Comparison of ENCODE assay signal across 9 cellular contexts in the genomic region with DNA sequence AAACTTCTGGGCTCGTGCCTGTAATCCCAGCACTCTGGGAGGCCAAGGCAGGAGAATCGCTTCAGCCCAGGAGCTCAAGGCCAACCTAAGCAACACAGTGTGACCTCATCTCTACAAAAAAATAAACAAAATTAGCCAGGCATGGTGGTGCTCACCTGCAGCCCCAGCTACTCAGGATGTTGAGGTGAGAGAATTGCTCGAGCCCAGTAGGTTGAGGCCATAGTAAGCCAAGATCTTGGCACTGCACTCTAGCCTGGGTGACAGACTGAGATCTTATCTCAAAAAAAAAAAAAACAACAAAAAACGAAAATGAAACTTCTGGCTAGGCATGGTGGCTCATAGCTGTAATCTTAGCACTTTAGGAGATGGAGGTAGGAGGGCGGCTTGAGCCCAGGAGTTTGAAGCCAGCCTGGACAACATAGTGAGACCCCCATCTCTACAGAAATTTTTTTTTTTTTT. TPM values are rescaled to one million over a fixed set of nuclear protein-coding genes. Genes with fewer than 3 reads are reported as not detected.
DNase-seq lines count a peak whose midpoint lies in the region; ATAC-seq and FAIRE-seq lines count a peak whose summit lies in the region.
"Had no signal": no experiment of that assay in that cellular context is flagged by ENCODE, and none has a peak within 500 bp of the region (broad histone marks: within the 10 kb centered on the region; RNA-seq: fewer than 3 reads in every experiment).

No MANE protein-coding gene starts in this region.

- POLR2A ChIA-PET in activated CD8-positive, alpha-beta T cell treated with anti-CD3 and anti-CD28 coated beads, Interleukin-2, amount 10 ng/mL, durations not matched to agents 7 days and 5 days (lab: Charles Lee) = interaction anchor here (0.6 to 0.8 kb wide), 3 partner anchors 11 to 154 kb away, joined by 3 to 4 read pairs (median 3); no protein-coding TSS in a partner anchor

- peak; percentile 72 for DNase-seq in activated CD8-positive, alpha-beta T cell treated with anti-CD3 and anti-CD28 coated beads, Interleukin-2, amount 10 ng/mL, durations not matched to agents 7 days and 5 days
- DNase-seq in left lobe of liver (ENCODE audit: low spot score) (no peak), HTR-8/SVneo (ENCODE audit: insufficient read length, low spot score) (no peak), NCI-H2081 treated with DMSO at 0.1 percent for 48 hours (lab: John Stamatoyannopoulos, UW) (no peak), NOMO-1 (lab: John Stamatoyannopoulos, UW; ENCODE audit: unreplicated experiment in 2 of 2) (no peak)
- DNase-seq: endodermal cell had no signal

- H3K27me3 Mint-ChIP-seq in activated CD8-positive, alpha-beta T cell treated with anti-CD3 and anti-CD28 coated beads, Interleukin-2, amount 10 ng/mL, durations not matched to agents 7 days and 5 days (ENCODE audit: low read depth) = no peaks in the 10 kb centered on the region

- peaks cover 21% of the 10 kb centered on the region for H3K4me1 Mint-ChIP-seq in activated CD8-positive, alpha-beta T cell treated with anti-CD3 and anti-CD28 coated beads, Interleukin-2, amount 10 ng/mL, durations not matched to agents 7 days and 5 days (ENCODE audit: low read depth)

- H3K36me3 Mint-ChIP-seq in activated CD8-positive, alpha-beta T cell treated with anti-CD3 and anti-CD28 coated beads, Interleukin-2, amount 10 ng/mL, durations not matched to agents 7 days and 5 days (ENCODE audit: low read depth) = peaks cover 5% of the 10 kb centered on the region

- H3K4me3 Mint-ChIP-seq in activated CD8-positive, alpha-beta T cell treated with anti-CD3 and anti-CD28 coated beads, Interleukin-2, amount 10 ng/mL, durations not matched to agents 7 days and 5 days = peak overlapping the region; percentile 25
- H3K4me3 Mint-ChIP-seq: endodermal cell had no signal

- FAIRE-seq in HTR-8/SVneo (lab: Jason Lieb, UNC) = no peak

- peak; percentile 63 for ATAC-seq in GM18498 (IDR thresholded peaks at IDR 0.05; ENCODE audit: unreplicated experiment)
- peak; percentile 66 for ATAC-seq in HG03342 (IDR thresholded peaks at IDR 0.05; ENCODE audit: unreplicated experiment)
- peak; percentile 98 for ATAC-seq in activated CD8-positive, alpha-beta T cell treated with anti-CD3 and anti-CD28 coated beads, Interleukin-2, amount 10 ng/mL, durations not matched to agents 7 days and 5 days
- peak; percentile 60 for ATAC-seq in left lobe of liver
- ATAC-seq in GM19397 (IDR thresholded peaks at IDR 0.05; ENCODE audit: unreplicated experiment) = no peak

- H3K9me3 Mint-ChIP-seq in activated CD8-positive, alpha-beta T cell treated with anti-CD3 and anti-CD28 coated beads, Interleukin-2, amount 10 ng/mL, durations not matched to agents 7 days and 5 days (ENCODE audit: insufficient read depth) = no peaks in the 10 kb centered on the region

- CTCF ChIA-PET in activated CD8-positive, alpha-beta T cell treated with anti-CD3 and anti-CD28 coated beads, Interleukin-2, amount 10 ng/mL, durations not matched to agents 7 days and 5 days (lab: Charles Lee) = interaction anchor here (0.7 to 2.3 kb wide), 6 partner anchors 12 to 134 kb away, joined by 3 to 8 read pairs (median 3); no protein-coding TSS in a partner anchor

- peak overlapping the region; percentile 70 for H3K27ac Mint-ChIP-seq in activated CD8-positive, alpha-beta T cell treated with anti-CD3 and anti-CD28 coated beads, Interleukin-2, amount 10 ng/mL, durations not matched to agents 7 days and 5 days
- H3K27ac Mint-ChIP-seq: endodermal cell had no signal

RNA-seq across cellular contexts. Expression of a gene that starts 53.7 kb away (rescaled TPM):
- 1 to 10 TPM; 3.6 to 4.1 TPM for total RNA-seq in activated CD8-positive, alpha-beta T cell treated with anti-CD3 and anti-CD28 coated beads, Interleukin-2, amount 10 ng/mL, durations not matched to agents 7 days and 5 days
- 14.4 TPM for total RNA-seq in left lobe of liver
